Comparison of ENCODE assay signal across 29 cellular contexts in genomic region chr2:24280645-24281044, GRCh38.
"Had no signal": no experiment of that assay in that cellular context is flagged by ENCODE, and none has a peak within 500 bp of the region (broad histone marks: within the 10 kb centered on the region; RNA-seq: fewer than 3 reads in every experiment).

No MANE protein-coding gene starts in this region.

- H3K4me3 ChIP-seq: stomach, suprapubic skin, testis, thoracic aorta, thyroid gland, tibial artery, tibial nerve, transverse colon, upper lobe of left lung, upper lobe of right lung, uterus, vagina had no signal

- H3K9me3 ChIP-seq: stomach, suprapubic skin, testis, thoracic aorta, thyroid gland, tibial artery, tibial nerve, transverse colon, upper lobe of left lung, upper lobe of right lung, uterus, vagina had no signal

- H3K9me3 Mint-ChIP-seq: stimulated activated effector memory CD8-positive, alpha-beta T cell treated with anti-CD3 and anti-CD28 coated beads, Interleukin-12 subunit alpha, Interleukin-12 subunit beta, amount 100 ng/mL, for 72 hours; stimulated activated memory B cell treated with anti-CD40 and anti-IgM and Interleukin-4, amounts not matched to agents 10 μg/mL and 1 μg/mL and 100 μg/mL, for 72 hours; stimulated activated naive B cell treated with anti-CD40 and anti-IgM and Interleukin-4, amounts not matched to agents 10 μg/mL and 1 μg/mL and 100 μg/mL, for 72 hours; stimulated activated naive CD8-positive, alpha-beta T cell treated with anti-CD3 and anti-CD28 coated beads, Interleukin-15, amount 100 ng/mL, for 72 hours; stimulated activated naive CD8-positive, alpha-beta T cell treated with anti-CD3 and anti-CD28 coated beads, Interleukin-15, Interleukin-2, amounts not matched to agents 100 ng/mL and 50 ng/mL, for 24 hours; type B pancreatic cell had no signal

- H3K27me3 ChIP-seq: stomach, suprapubic skin, testis, thyroid gland, tibial artery, tibial nerve, transverse colon, upper lobe of left lung, upper lobe of right lung, uterus, vagina had no signal

- H3K27ac Mint-ChIP-seq: stimulated activated effector memory CD8-positive, alpha-beta T cell treated with anti-CD3 and anti-CD28 coated beads, Interleukin-12 subunit alpha, Interleukin-12 subunit beta, amount 100 ng/mL, for 72 hours; stimulated activated memory B cell treated with anti-CD40 and anti-IgM and Interleukin-4, amounts not matched to agents 10 μg/mL and 1 μg/mL and 100 μg/mL, for 72 hours; stimulated activated naive B cell treated with anti-CD40 and anti-IgM and Interleukin-4, amounts not matched to agents 10 μg/mL and 1 μg/mL and 100 μg/mL, for 72 hours; stimulated activated naive CD8-positive, alpha-beta T cell treated with anti-CD3 and anti-CD28 coated beads, Interleukin-15, amount 100 ng/mL, for 72 hours; stimulated activated naive CD8-positive, alpha-beta T cell treated with anti-CD3 and anti-CD28 coated beads, Interleukin-15, Interleukin-2, amounts not matched to agents 100 ng/mL and 50 ng/mL, for 24 hours; type B pancreatic cell had no signal

- DNase-seq: stimulated activated CD4-positive, alpha-beta T cell treated with anti-CD3 and anti-CD28 coated beads, Interleukin-2, amount 100 ng/mL, for 48 hours; stimulated activated CD4-positive, alpha-beta T cell treated with anti-CD3 and anti-CD28 coated beads, Interleukin-4, amount 100 ng/mL, for 1 hour; stimulated activated CD4-positive, alpha-beta T cell treated with anti-CD3 and anti-CD28 coated beads, Interleukin-4, amount 100 ng/mL, for 24 hours; stimulated activated CD4-positive, alpha-beta T cell treated with anti-CD3 and anti-CD28 coated beads, Interleukin-4, amount 100 ng/mL, for 4 hours; stimulated activated CD8-positive, alpha-beta memory T cell treated with anti-CD3 and anti-CD28 coated beads, Interleukin-4, amount 100 ng/mL, for 48 hours; stimulated activated naive B cell treated with anti-CD40 and anti-IgM and Interleukin-4, amounts not matched to agents 10 μg/mL and 1 μg/mL and 100 μg/mL, for 72 hours; stimulated activated naive CD4-positive, alpha-beta T cell; stimulated activated naive CD4-positive, alpha-beta T cell treated with Interleukin-2 at 50 U/mL for 16 hours; stimulated activated naive CD8-positive, alpha-beta T cell treated with anti-CD3 and anti-CD28 coated beads, Interleukin-15, amount 100 ng/mL, for 72 hours; stimulated activated naive CD8-positive, alpha-beta T cell treated with anti-CD3 and anti-CD28 coated beads, Interleukin-15, Interleukin-2, amounts not matched to agents 100 U/mL and 50 U/mL, for 24 hours; stomach; substantia nigra; testis; thyroid gland; tibial artery; transverse colon; trophoblast cell; upper lobe of left lung; upper lobe of right lung; uterus had no signal

- H3K27ac ChIP-seq: stomach, suprapubic skin, testis, thoracic aorta, thyroid gland, tibial artery, tibial nerve, transverse colon, upper lobe of left lung, upper lobe of right lung, uterus, vagina had no signal

- ATAC-seq: stimulated activated effector memory CD8-positive, alpha-beta T cell treated with anti-CD3 and anti-CD28 coated beads, Interleukin-12 subunit alpha, Interleukin-12 subunit beta, amount 100 ng/mL, for 72 hours; stimulated activated memory B cell treated with anti-CD40 and anti-IgM and Interleukin-4, amounts not matched to agents 10 μg/mL and 1 μg/mL and 100 μg/mL, for 72 hours; stimulated activated naive B cell treated with anti-CD40 and anti-IgM and Interleukin-4, amounts not matched to agents 10 μg/mL and 1 μg/mL and 100 μg/mL, for 72 hours; stimulated activated naive CD8-positive, alpha-beta T cell treated with anti-CD3 and anti-CD28 coated beads, Interleukin-15, amount 100 ng/mL, for 72 hours; stimulated activated naive CD8-positive, alpha-beta T cell treated with anti-CD3 and anti-CD28 coated beads, Interleukin-15, Interleukin-2, amounts not matched to agents 100 U/mL and 50 U/mL, for 24 hours; upper lobe of right lung had no signal

- H3K4me3 Mint-ChIP-seq: stimulated activated effector memory CD8-positive, alpha-beta T cell treated with anti-CD3 and anti-CD28 coated beads, Interleukin-12 subunit alpha, Interleukin-12 subunit beta, amount 100 ng/mL, for 72 hours; stimulated activated memory B cell treated with anti-CD40 and anti-IgM and Interleukin-4, amounts not matched to agents 10 μg/mL and 1 μg/mL and 100 μg/mL, for 72 hours; stimulated activated naive B cell treated with anti-CD40 and anti-IgM and Interleukin-4, amounts not matched to agents 10 μg/mL and 1 μg/mL and 100 μg/mL, for 72 hours; stimulated activated naive CD8-positive, alpha-beta T cell treated with anti-CD3 and anti-CD28 coated beads, Interleukin-15, amount 100 ng/mL, for 72 hours; stimulated activated naive CD8-positive, alpha-beta T cell treated with anti-CD3 and anti-CD28 coated beads, Interleukin-15, Interleukin-2, amounts not matched to agents 100 ng/mL and 50 ng/mL, for 24 hours; type B pancreatic cell had no signal

- H3K36me3 ChIP-seq: uterus had no signal

- H3K4me1 Mint-ChIP-seq: stimulated activated effector memory CD8-positive, alpha-beta T cell treated with anti-CD3 and anti-CD28 coated beads, Interleukin-12 subunit alpha, Interleukin-12 subunit beta, amount 100 ng/mL, for 72 hours; stimulated activated naive CD8-positive, alpha-beta T cell treated with anti-CD3 and anti-CD28 coated beads, Interleukin-15, amount 100 ng/mL, for 72 hours had no signal

- H3K36me3 Mint-ChIP-seq: type B pancreatic cell had no signal

- H3K27me3 Mint-ChIP-seq: stimulated activated memory B cell treated with anti-CD40 and anti-IgM and Interleukin-4, amounts not matched to agents 10 μg/mL and 1 μg/mL and 100 μg/mL, for 72 hours; stimulated activated naive B cell treated with anti-CD40 and anti-IgM and Interleukin-4, amounts not matched to agents 10 μg/mL and 1 μg/mL and 100 μg/mL, for 72 hours; stimulated activated naive CD8-positive, alpha-beta T cell treated with anti-CD3 and anti-CD28 coated beads, Interleukin-15, amount 100 ng/mL, for 72 hours; stimulated activated naive CD8-positive, alpha-beta T cell treated with anti-CD3 and anti-CD28 coated beads, Interleukin-15, Interleukin-2, amounts not matched to agents 100 ng/mL and 50 ng/mL, for 24 hours; type B pancreatic cell had no signal

- H3K4me1 ChIP-seq: testis, uterus had no signal

- FAIRE-seq: urothelium cell line had no signal
